ENCODE assay signal across 1 cellular context in genomic region chr20:21936720-21937380, GRCh38.
TF ChIP-seq lines count a peak whose summit lies in the region.

No MANE protein-coding gene starts in this region.

TF ChIP-seq in WTC11, 78 proteins besides CTCF, POLR2A, EP300 and RAD21 (continued from another document):
- TF ChIP-seq, protein P1, sequence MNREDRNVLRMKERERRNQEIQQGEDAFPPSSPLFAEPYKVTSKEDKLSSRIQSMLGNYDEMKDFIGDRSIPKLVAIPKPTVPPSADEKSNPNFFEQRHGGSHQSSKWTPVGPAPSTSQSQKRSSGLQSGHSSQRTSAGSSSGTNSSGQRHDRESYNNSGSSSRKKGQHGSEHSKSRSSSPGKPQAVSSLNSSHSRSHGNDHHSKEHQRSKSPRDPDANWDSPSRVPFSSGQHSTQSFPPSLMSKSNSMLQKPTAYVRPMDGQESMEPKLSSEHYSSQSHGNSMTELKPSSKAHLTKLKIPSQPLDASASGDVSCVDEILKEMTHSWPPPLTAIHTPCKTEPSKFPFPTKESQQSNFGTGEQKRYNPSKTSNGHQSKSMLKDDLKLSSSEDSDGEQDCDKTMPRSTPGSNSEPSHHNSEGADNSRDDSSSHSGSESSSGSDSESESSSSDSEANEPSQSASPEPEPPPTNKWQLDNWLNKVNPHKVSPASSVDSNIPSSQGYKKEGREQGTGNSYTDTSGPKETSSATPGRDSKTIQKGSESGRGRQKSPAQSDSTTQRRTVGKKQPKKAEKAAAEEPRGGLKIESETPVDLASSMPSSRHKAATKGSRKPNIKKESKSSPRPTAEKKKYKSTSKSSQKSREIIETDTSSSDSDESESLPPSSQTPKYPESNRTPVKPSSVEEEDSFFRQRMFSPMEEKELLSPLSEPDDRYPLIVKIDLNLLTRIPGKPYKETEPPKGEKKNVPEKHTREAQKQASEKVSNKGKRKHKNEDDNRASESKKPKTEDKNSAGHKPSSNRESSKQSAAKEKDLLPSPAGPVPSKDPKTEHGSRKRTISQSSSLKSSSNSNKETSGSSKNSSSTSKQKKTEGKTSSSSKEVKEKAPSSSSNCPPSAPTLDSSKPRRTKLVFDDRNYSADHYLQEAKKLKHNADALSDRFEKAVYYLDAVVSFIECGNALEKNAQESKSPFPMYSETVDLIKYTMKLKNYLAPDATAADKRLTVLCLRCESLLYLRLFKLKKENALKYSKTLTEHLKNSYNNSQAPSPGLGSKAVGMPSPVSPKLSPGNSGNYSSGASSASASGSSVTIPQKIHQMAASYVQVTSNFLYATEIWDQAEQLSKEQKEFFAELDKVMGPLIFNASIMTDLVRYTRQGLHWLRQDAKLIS (CRISPR knock-in tag; IDR thresholded peaks at IDR 0.05; ENCODE audit: borderline replicate concordance) = no peak
- TF ChIP-seq CREM (CRISPR knock-in tag; IDR thresholded peaks at IDR 0.05) (no peak), RELA (CRISPR knock-in tag; IDR thresholded peaks at IDR 0.05; ENCODE audit: borderline replicate concordance) (no peak), FOXJ3 (CRISPR knock-in tag; IDR thresholded peaks at IDR 0.05; ENCODE audit: borderline replicate concordance) (no peak), RORB (CRISPR knock-in tag; IDR thresholded peaks at IDR 0.05) (no peak), NR2C2 (CRISPR knock-in tag; IDR thresholded peaks at IDR 0.05) (no peak), CBFB (CRISPR knock-in tag; IDR thresholded peaks at IDR 0.05; ENCODE audit: low read depth) (no peak), AR (CRISPR knock-in tag; IDR thresholded peaks at IDR 0.05) (no peak), ELF4 (CRISPR knock-in tag; IDR thresholded peaks at IDR 0.05; ENCODE audit: low read depth) (no peak)
- TF ChIP-seq, protein P2, sequence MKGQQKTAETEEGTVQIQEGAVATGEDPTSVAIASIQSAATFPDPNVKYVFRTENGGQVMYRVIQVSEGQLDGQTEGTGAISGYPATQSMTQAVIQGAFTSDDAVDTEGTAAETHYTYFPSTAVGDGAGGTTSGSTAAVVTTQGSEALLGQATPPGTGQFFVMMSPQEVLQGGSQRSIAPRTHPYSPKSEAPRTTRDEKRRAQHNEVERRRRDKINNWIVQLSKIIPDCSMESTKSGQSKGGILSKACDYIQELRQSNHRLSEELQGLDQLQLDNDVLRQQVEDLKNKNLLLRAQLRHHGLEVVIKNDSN (CRISPR knock-in tag; IDR thresholded peaks at IDR 0.05) = no peak
- TF ChIP-seq, protein P3, sequence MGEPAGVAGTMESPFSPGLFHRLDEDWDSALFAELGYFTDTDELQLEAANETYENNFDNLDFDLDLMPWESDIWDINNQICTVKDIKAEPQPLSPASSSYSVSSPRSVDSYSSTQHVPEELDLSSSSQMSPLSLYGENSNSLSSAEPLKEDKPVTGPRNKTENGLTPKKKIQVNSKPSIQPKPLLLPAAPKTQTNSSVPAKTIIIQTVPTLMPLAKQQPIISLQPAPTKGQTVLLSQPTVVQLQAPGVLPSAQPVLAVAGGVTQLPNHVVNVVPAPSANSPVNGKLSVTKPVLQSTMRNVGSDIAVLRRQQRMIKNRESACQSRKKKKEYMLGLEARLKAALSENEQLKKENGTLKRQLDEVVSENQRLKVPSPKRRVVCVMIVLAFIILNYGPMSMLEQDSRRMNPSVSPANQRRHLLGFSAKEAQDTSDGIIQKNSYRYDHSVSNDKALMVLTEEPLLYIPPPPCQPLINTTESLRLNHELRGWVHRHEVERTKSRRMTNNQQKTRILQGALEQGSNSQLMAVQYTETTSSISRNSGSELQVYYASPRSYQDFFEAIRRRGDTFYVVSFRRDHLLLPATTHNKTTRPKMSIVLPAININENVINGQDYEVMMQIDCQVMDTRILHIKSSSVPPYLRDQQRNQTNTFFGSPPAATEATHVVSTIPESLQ (CRISPR knock-in tag; IDR thresholded peaks at IDR 0.05) = no peak
